ENCODE assay signal across 31 cellular contexts in the genomic region with DNA sequence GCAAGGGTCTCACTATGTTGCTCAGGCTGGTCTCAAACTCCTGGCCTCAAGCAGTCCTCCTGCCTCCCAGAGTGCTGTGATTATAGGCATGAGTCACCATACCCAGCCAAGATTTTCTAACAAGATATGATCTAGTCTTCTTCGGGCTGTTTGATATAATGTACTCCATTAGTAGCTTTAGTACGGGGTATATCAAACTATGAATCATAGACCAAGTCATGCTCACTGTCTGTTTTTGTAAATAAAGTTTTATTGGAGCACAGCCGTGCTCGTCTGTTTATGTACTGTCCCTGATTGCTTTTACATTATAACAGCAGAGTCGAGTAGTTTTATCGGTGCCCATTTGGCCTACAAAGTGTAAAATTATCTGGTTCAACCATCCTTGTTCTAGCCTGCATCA. TPM values are rescaled to one million over a fixed set of nuclear protein-coding genes. Genes with fewer than 3 reads are reported as not detected.
DNase-seq lines count a peak whose midpoint lies in the region; ATAC-seq, FAIRE-seq and TF ChIP-seq lines count a peak whose summit lies in the region.
"Had no signal": no experiment of that assay in that cellular context is flagged by ENCODE, and none has a peak within 500 bp of the region (broad histone marks: within the 10 kb centered on the region; RNA-seq: fewer than 3 reads in every experiment).

No MANE protein-coding gene starts in this region.

- peak; percentile 86 for DNase-seq in ELR (ENCODE audit: low read depth)
- peak; percentile 28 for DNase-seq in HTR-8/SVneo (ENCODE audit: insufficient read length, low spot score)
- DNase-seq in keratinocyte (ENCODE audit: low read depth, low spot score): no peak
- no peak for DNase-seq in T-helper 2 cell
- DNase-seq in NCI-H2081 treated with DMSO at 0.1 percent for 48 hours (lab: John Stamatoyannopoulos, UW): no peak
- no peak for DNase-seq in CD14-positive monocyte (ENCODE audit: low spot score)
- no peak for DNase-seq in Karpas-422
- DNase-seq: activated CD4-positive, alpha-beta T cell treated with anti-CD3 and anti-CD28 coated beads, Interleukin-2, amount 10 ng/mL, durations not matched to agents 24 days and 14 days; activated naive CD4-positive, alpha-beta T cell treated with anti-CD3 and anti-CD28 coated beads, Interleukin-2, amount 10 ng/mL, durations not matched to agents 7 days and 5 days; aorta; caudate nucleus; CD4-positive, alpha-beta memory T cell; DMS 273 treated with DMSO at 0.1 percent for 48 hours; GDM1; H7; kidney glomerular epithelial cell; NCI-H1694; NCI-H2171 treated with DMSO at 0.1 percent for 48 hours; NCI-H526; sigmoid colon; tibial artery had no signal

- H4K20me1 ChIP-seq in keratinocyte (ENCODE audit: control insufficient read depth, extremely low read depth, insufficient read depth, low read length) (no peaks in the 10 kb centered on the region), Karpas-422 (ENCODE audit: insufficient read depth, low read depth, low read length) (no peaks in the 10 kb centered on the region)

- H3K9ac ChIP-seq in keratinocyte (ENCODE audit: control insufficient read depth, extremely low read depth, insufficient read depth, low read length) (no peak overlapping the region), Karpas-422 (ENCODE audit: low read length) (no peak overlapping the region)
- H3K9ac ChIP-seq: neural progenitor cell had no signal

- peak; percentile 51; the same call in 2 of the 3 replicates for ATAC-seq in SK-N-SH treated with all-trans-retinoic acid at 6 μM for 48 hours

- no peaks in the 10 kb centered on the region for H3K36me3 Mint-ChIP-seq in CD14-positive monocyte
- H3K36me3 Mint-ChIP-seq: activated naive CD4-positive, alpha-beta T cell treated with anti-CD3 and anti-CD28 coated beads, Interleukin-2, amount 10 ng/mL, durations not matched to agents 7 days and 5 days had no signal

- dilution Hi-C loops in keratinocyte (cut with MboI; ENCODE audit: extremely low pct_ligation_motif_present, low sequenced_read_pairs): no loop called here

- TF ChIP-seq CTCF in keratinocyte (optimal IDR thresholded peaks at IDR 0.05 in 1 of 3, IDR thresholded peaks at IDR 0.05 in 1 of 3, conservative IDR thresholded peaks at IDR 0.05 in 1 of 3; ENCODE audit: extremely low read depth in 1 of 3, insufficient read depth in 2 of 3, low read length in 3 of 3) (no peak), CD14-positive monocyte (IDR thresholded peaks at IDR 0.05) (no peak)

- H3K4me1 Mint-ChIP-seq in CD14-positive monocyte: no peaks in the 10 kb centered on the region
- H3K4me1 Mint-ChIP-seq: activated CD4-positive, alpha-beta T cell treated with anti-CD3 and anti-CD28 coated beads, Interleukin-2, amount 10 ng/mL, durations not matched to agents 24 days and 14 days; activated naive CD4-positive, alpha-beta T cell treated with anti-CD3 and anti-CD28 coated beads, Interleukin-2, amount 10 ng/mL, durations not matched to agents 7 days and 5 days; CD4-positive, alpha-beta memory T cell; neural progenitor cell had no signal

- no peak overlapping the region for H3K4me3 Mint-ChIP-seq in CD14-positive monocyte
- H3K4me3 Mint-ChIP-seq: activated CD4-positive, alpha-beta T cell treated with anti-CD3 and anti-CD28 coated beads, Interleukin-2, amount 10 ng/mL, durations not matched to agents 24 days and 14 days; activated naive CD4-positive, alpha-beta T cell treated with anti-CD3 and anti-CD28 coated beads, Interleukin-2, amount 10 ng/mL, durations not matched to agents 7 days and 5 days; CD4-positive, alpha-beta memory T cell; neural progenitor cell; stimulated activated naive CD8-positive, alpha-beta T cell treated with anti-CD3 and anti-CD28 coated beads, Interleukin-15, Interleukin-2, amounts not matched to agents 100 ng/mL and 50 ng/mL, for 24 hours; T-helper 2 cell treated with Interferon-gamma antibody and Interleukin-4, amounts not matched to agents 5 μg/mL and 100 μg/mL, for 36 hours had no signal

- intact Hi-C loops in CD14-positive monocyte (cut with micrococcal nuclease): no loop called here

- H3K9me3 ChIP-seq in keratinocyte (ENCODE audit: control insufficient read depth, low read depth, low read length): no peaks in the 10 kb centered on the region
- H3K9me3 ChIP-seq in Karpas-422 (ENCODE audit: low read length): no peaks in the 10 kb centered on the region
- H3K9me3 ChIP-seq: sigmoid colon, tibial artery had no signal

- H3K27me3 ChIP-seq in keratinocyte (ENCODE audit: control insufficient read depth, extremely low read depth, insufficient read depth, low read length) (no peaks in the 10 kb centered on the region), Karpas-422 (ENCODE audit: low read length) (no peaks in the 10 kb centered on the region)
- H3K27me3 ChIP-seq: neural progenitor cell, sigmoid colon, tibial artery had no signal

- no peak overlapping the region for H3K4me2 ChIP-seq in keratinocyte (ENCODE audit: control insufficient read depth, extremely low read depth, insufficient read depth, low read depth, low read length)
- H3K4me2 ChIP-seq in Karpas-422 (ENCODE audit: low read depth, low read length, poor library complexity, severe bottlenecking): no peak overlapping the region
- H3K4me2 ChIP-seq: neural progenitor cell had no signal

- peaks cover 6 to 9% of the 10 kb centered on the region in 2 experiments for H3K36me3 ChIP-seq in keratinocyte (ENCODE audit: control insufficient read depth in 2 of 2, extremely low read depth in 1 of 2, insufficient read depth in 2 of 2, low read length in 2 of 2)
- no peaks in the 10 kb centered on the region for H3K36me3 ChIP-seq in Karpas-422 (ENCODE audit: insufficient read depth, low read length)

- no peaks in the 10 kb centered on the region for H3K9me1 ChIP-seq in keratinocyte (ENCODE audit: control insufficient read depth, extremely low read depth, insufficient read depth, low read length)

- no peak overlapping the region for H3K4me3 ChIP-seq in keratinocyte (ENCODE audit: control insufficient read depth in 2 of 3, extremely low read depth in 1 of 3, insufficient read depth in 2 of 3, low read depth in 1 of 3, low read length in 3 of 3)
- no peak overlapping the region for H3K4me3 ChIP-seq in Karpas-422 (ENCODE audit: low read length)
- H3K4me3 ChIP-seq: neural progenitor cell, sigmoid colon, SK-N-MC, tibial artery had no signal

- no peaks in the 10 kb centered on the region for H3K9me2 ChIP-seq in Karpas-422 (replicated peaks; ENCODE audit: insufficient read depth, low read length)

- H3K9me3 Mint-ChIP-seq in CD14-positive monocyte: no peaks in the 10 kb centered on the region
- H3K9me3 Mint-ChIP-seq: activated CD4-positive, alpha-beta T cell treated with anti-CD3 and anti-CD28 coated beads, Interleukin-2, amount 10 ng/mL, durations not matched to agents 24 days and 14 days; activated naive CD4-positive, alpha-beta T cell treated with anti-CD3 and anti-CD28 coated beads, Interleukin-2, amount 10 ng/mL, durations not matched to agents 7 days and 5 days; CD4-positive, alpha-beta memory T cell; neural progenitor cell; stimulated activated naive CD8-positive, alpha-beta T cell treated with anti-CD3 and anti-CD28 coated beads, Interleukin-15, Interleukin-2, amounts not matched to agents 100 ng/mL and 50 ng/mL, for 24 hours; T-helper 2 cell treated with Interferon-gamma antibody and Interleukin-4, amounts not matched to agents 5 μg/mL and 100 μg/mL, for 36 hours had no signal

- H3K4me1 ChIP-seq in keratinocyte (ENCODE audit: control insufficient read depth, extremely low read depth, insufficient read depth, low read length) (peaks cover 7% of the 10 kb centered on the region), Karpas-422 (ENCODE audit: low read length) (no peaks in the 10 kb centered on the region)
- H3K4me1 ChIP-seq: neural progenitor cell, tibial artery had no signal

- H3K79me2 ChIP-seq in keratinocyte (ENCODE audit: control insufficient read depth, insufficient read depth, low read length) (no peaks in the 10 kb centered on the region), Karpas-422 (ENCODE audit: low read length) (no peaks in the 10 kb centered on the region)

- H3K27ac Mint-ChIP-seq in CD14-positive monocyte: no peak overlapping the region
- H3K27ac Mint-ChIP-seq: activated CD4-positive, alpha-beta T cell treated with anti-CD3 and anti-CD28 coated beads, Interleukin-2, amount 10 ng/mL, durations not matched to agents 24 days and 14 days; activated naive CD4-positive, alpha-beta T cell treated with anti-CD3 and anti-CD28 coated beads, Interleukin-2, amount 10 ng/mL, durations not matched to agents 7 days and 5 days; CD4-positive, alpha-beta memory T cell; neural progenitor cell; progenitor cell of endocrine pancreas; stimulated activated naive CD8-positive, alpha-beta T cell treated with anti-CD3 and anti-CD28 coated beads, Interleukin-15, Interleukin-2, amounts not matched to agents 100 ng/mL and 50 ng/mL, for 24 hours; T-helper 2 cell treated with Interferon-gamma antibody and Interleukin-4, amounts not matched to agents 5 μg/mL and 100 μg/mL, for 36 hours had no signal

- H3K27ac ChIP-seq in keratinocyte (ENCODE audit: control insufficient read depth, insufficient read depth, low read length): no peak overlapping the region
- H3K27ac ChIP-seq in Karpas-422 (ENCODE audit: low read length): no peak overlapping the region
- H3K27ac ChIP-seq: neural progenitor cell, RWPE1, sigmoid colon, SK-N-MC, tibial artery, VCaP had no signal

- H2AFZ ChIP-seq in keratinocyte (ENCODE audit: control insufficient read depth, low read length) (no peak overlapping the region), Karpas-422 (ENCODE audit: low read length) (no peak overlapping the region)
- H2AFZ ChIP-seq: neural progenitor cell had no signal

- FAIRE-seq in HTR-8/SVneo (lab: Jason Lieb, UNC): peak; percentile 40
- peak; percentile 36 for FAIRE-seq in keratinocyte (lab: Jason Lieb, UNC)
- FAIRE-seq: GM18507 had no signal

- peaks cover 0 to 9% (median 3%) of the 10 kb centered on the region in 3 donors for H3K27me3 Mint-ChIP-seq in CD14-positive monocyte (ENCODE audit: low read depth in 3 of 3)
- H3K27me3 Mint-ChIP-seq: activated CD4-positive, alpha-beta T cell treated with anti-CD3 and anti-CD28 coated beads, Interleukin-2, amount 10 ng/mL, durations not matched to agents 24 days and 14 days; activated naive CD4-positive, alpha-beta T cell treated with anti-CD3 and anti-CD28 coated beads, Interleukin-2, amount 10 ng/mL, durations not matched to agents 7 days and 5 days; CD4-positive, alpha-beta memory T cell; progenitor cell of endocrine pancreas; stimulated activated naive CD8-positive, alpha-beta T cell treated with anti-CD3 and anti-CD28 coated beads, Interleukin-15, Interleukin-2, amounts not matched to agents 100 ng/mL and 50 ng/mL, for 24 hours had no signal

RNA-seq across cellular contexts. Expression of a gene that starts 43.9 kb away (rescaled TPM):
- not detected in 3 replicates for polyA plus RNA-seq in keratinocyte
- not detected for polyA plus RNA-seq in keratinocyte (2011; ENCODE audit: low read depth)
- not detected in 2 replicates for polyA plus RNA-seq in keratinocyte (2011; cell fraction: cytosol; rRNA removed)
- not detected in 2 replicates for polyA plus RNA-seq in keratinocyte (2011; cell fraction: nucleus; rRNA removed)
- polyA plus RNA-seq in keratinocyte (2012; ENCODE audit: low replicate concordance): not detected in 2 replicates
- polyA minus RNA-seq in keratinocyte: not detected in 3 replicates
- not detected for polyA minus RNA-seq in keratinocyte (2011; cell fraction: cytosol; rRNA and poly(A)+ RNA removed)
- not detected in 2 replicates for polyA minus RNA-seq in keratinocyte (2011; cell fraction: nucleus; rRNA and poly(A)+ RNA removed)
- not detected for polyA plus RNA-seq in CD14-positive monocyte
- not detected in 2 replicates for total RNA-seq in Karpas-422 (2014; rRNA removed; shearing (Covaris generic); ENCODE audit: low replicate concordance)
- total RNA-seq: aorta; CD4-positive, alpha-beta memory T cell; dermis microvascular lymphatic vessel endothelial cell; progenitor cell of endocrine pancreas had no signal
- polyA plus RNA-seq: aorta had no signal

Comparison
In these comparisons a context has a peak if more than half of its experiments do, and no peak if none do; other contexts are left out.
1. DNase-seq: peak in ELR (single experiment) and HTR-8/SVneo (single experiment); none in keratinocyte (single experiment), T-helper 2 cell (0 of 5), NCI-H2081 treated with DMSO at 0.1 percent for 48 hours (single experiment), CD14-positive monocyte (single experiment) and Karpas-422 (single experiment).